Comparison of ENCODE assay signal across 8 cellular contexts in genomic region chr17:50426814-50427787, GRCh38. TPM values are rescaled to one million over a fixed set of nuclear protein-coding genes. Genes with fewer than 3 reads are reported as not detected.
A peak's percentile ranks its signal among the peaks of the same experiment; 100 is the strongest.
DNase-seq lines count a peak whose midpoint lies in the region; ATAC-seq and TF ChIP-seq lines count a peak whose summit lies in the region.

No MANE protein-coding gene starts in this region.

- ATAC-seq in HG03095 (IDR thresholded peaks at IDR 0.05; ENCODE audit: unreplicated experiment) (peak; percentile 43), T-helper 17 cell (peak; percentile 36), lung (ENCODE audit: insufficient read depth, low FRiP score) (peak; percentile 37), GM18520 (IDR thresholded peaks at IDR 0.05; ENCODE audit: unreplicated experiment) (no peak)

- H3K36me3 ChIP-seq in lung (ENCODE audit: control insufficient read depth in 2 of 2, insufficient read depth in 2 of 2, low read length in 2 of 2) (peaks cover 0 to 1% of the 10 kb centered on the region in 2 donors), testis (ENCODE audit: low read depth, missing control alignments) (no peaks in the 10 kb centered on the region)

- DNase-seq in ELF-1 (ENCODE audit: low read depth, low spot score) (peak; percentile 57), T-helper 17 cell (no peak), lung (ENCODE audit: low spot score) (peak; percentile 41), testis (peak; percentile 60), kidney glomerular epithelial cell (lab: John Stamatoyannopoulos, UW) (no peak)

- no peaks in the 10 kb centered on the region for H3K36me3 Mint-ChIP-seq in T-helper 17 cell (ENCODE audit: low read depth)
- H3K36me3 Mint-ChIP-seq in dendritic cell treated with granulocyte-macrophage colony-stimulating factor and Interleukin-4, amounts not matched to agents 40 ng/mL and 50 ng/mL, for 4 days (ENCODE audit: low read depth) = peaks cover 47% of the 10 kb centered on the region

- H3K4me3 Mint-ChIP-seq in T-helper 17 cell = peak overlapping the region; percentile 87
- H3K4me3 Mint-ChIP-seq in dendritic cell treated with granulocyte-macrophage colony-stimulating factor and Interleukin-4, amounts not matched to agents 40 ng/mL and 50 ng/mL, for 4 days = peak overlapping the region; percentile 86

- H3K4me3 ChIP-seq in lung (peak overlapping the region; percentile 73), testis (peak overlapping the region; percentile 56 to 72)

- H3K27me3 ChIP-seq in lung (ENCODE audit: control insufficient read depth, insufficient read depth) = no peaks in the 10 kb centered on the region
- H3K27me3 ChIP-seq in testis = no peaks in the 10 kb centered on the region

- TF ChIP-seq CTCF in lung (IDR thresholded peaks at IDR 0.05; ENCODE audit: control extremely low read depth, extremely low read depth) (no peak), testis (IDR thresholded peaks at IDR 0.05) (no peak)

- intact Hi-C loops in dendritic cell treated with granulocyte-macrophage colony-stimulating factor and Interleukin-4, amounts not matched to agents 40 ng/mL and 50 ng/mL, for 4 days (cut with micrococcal nuclease) = loop anchor here (1.0 kb wide), 1 partner anchor 30 kb away; the partner anchor contains the start of gene LRRC59
- intact Hi-C loops in testis (cut with DNase I; ENCODE audit: low total_unique reads) = no loop called here

- peak overlapping the region; percentile 15 to 86 for H3K27ac ChIP-seq in lung (ENCODE audit: low read depth in 1 of 2, low read length in 1 of 2)
- peak overlapping the region; percentile 73 to 82 for H3K27ac ChIP-seq in testis

- H3K4me1 Mint-ChIP-seq in T-helper 17 cell = peaks cover 11% of the 10 kb centered on the region
- peaks cover 51% of the 10 kb centered on the region for H3K4me1 Mint-ChIP-seq in dendritic cell treated with granulocyte-macrophage colony-stimulating factor and Interleukin-4, amounts not matched to agents 40 ng/mL and 50 ng/mL, for 4 days (ENCODE audit: low read depth)

- no peaks in the 10 kb centered on the region for H3K27me3 Mint-ChIP-seq in T-helper 17 cell
- no peaks in the 10 kb centered on the region for H3K27me3 Mint-ChIP-seq in dendritic cell treated with granulocyte-macrophage colony-stimulating factor and Interleukin-4, amounts not matched to agents 40 ng/mL and 50 ng/mL, for 4 days

- TF ChIP-seq POLR2A in testis (IDR thresholded peaks at IDR 0.05) = no peak

- no peaks in the 10 kb centered on the region for H3K9me3 ChIP-seq in T-helper 17 cell (ENCODE audit: control insufficient read depth, low read length, poor library complexity, severe bottlenecking)
- H3K9me3 ChIP-seq in lung (ENCODE audit: control insufficient read depth in 2 of 2, insufficient read depth in 1 of 2, low read length in 1 of 2) = no peaks in the 10 kb centered on the region
- H3K9me3 ChIP-seq in testis = no peaks in the 10 kb centered on the region

- H3K4me1 ChIP-seq in lung (ENCODE audit: control insufficient read depth in 2 of 2, insufficient read depth in 2 of 2, low read length in 2 of 2) = peaks cover 0 to 18% of the 10 kb centered on the region in 2 donors
- peaks cover 25% of the 10 kb centered on the region for H3K4me1 ChIP-seq in testis

- H3K27ac Mint-ChIP-seq in T-helper 17 cell = peak overlapping the region; percentile 85
- peak overlapping the region; percentile 83 for H3K27ac Mint-ChIP-seq in dendritic cell treated with granulocyte-macrophage colony-stimulating factor and Interleukin-4, amounts not matched to agents 40 ng/mL and 50 ng/mL, for 4 days

- H3K9me3 Mint-ChIP-seq in dendritic cell treated with granulocyte-macrophage colony-stimulating factor and Interleukin-4, amounts not matched to agents 40 ng/mL and 50 ng/mL, for 4 days = no peaks in the 10 kb centered on the region

- 19 to 23% methylated on average over 4 of the region's 4 CpGs for WGBS in lung, 2 donors
- 6 to 14% methylated on average over 4 of the region's 4 CpGs for WGBS in testis, 2 donors

RNA-seq across cellular contexts. Expression of gene ACSF2, which starts 1.1 kb away (rescaled TPM):
- 10 to 100 TPM; 16.4 to 21.8 TPM for total RNA-seq in T-helper 17 cell
- 10 to 100 TPM; 77.7 to 79.2 TPM for total RNA-seq in lung
- polyA plus RNA-seq in lung = 10 to 100 TPM; 23.5 to 64.1 TPM
- 10 to 100 TPM; 39.4 to 60.1 TPM for total RNA-seq in testis
- 37.7 TPM for polyA plus RNA-seq in testis (ENCODE audit: insufficient read depth, low read depth, low replicate concordance)

RNA-seq across cellular contexts. Expression of gene LRRC59, which starts 29.8 kb away (rescaled TPM):
- total RNA-seq in T-helper 17 cell (10 to 100 TPM; 45.2 to 51.9 TPM), lung (100 to 1,000 TPM in 1 of 2 donors, 10 to 100 TPM in 1; 43.8 to 117 TPM), testis (10 to 100 TPM; 56.0 to 62.2 TPM)
- polyA plus RNA-seq in lung (100 to 1,000 TPM in 1 of 2 donors, 10 to 100 TPM in 1; 46.8 to 112 TPM), testis (ENCODE audit: insufficient read depth, low read depth, low replicate concordance) (74.4 TPM)

RNA-seq across cellular contexts. Expression of gene CHAD, which starts 41.6 kb away (rescaled TPM):
- not detected for total RNA-seq in T-helper 17 cell
- total RNA-seq in lung = under 1 TPM in 1 of 2 donors, not detected in 1; 0.37 TPM
- polyA plus RNA-seq in lung = under 1 TPM; 0.14 to 0.35 TPM
- under 1 TPM; 0.79 to 0.81 TPM for total RNA-seq in testis
- 2.9 TPM for polyA plus RNA-seq in testis (ENCODE audit: insufficient read depth, low read depth, low replicate concordance)

RNA-seq across cellular contexts. Expression of gene RSAD1, which starts 51.6 kb away (rescaled TPM):
- total RNA-seq in T-helper 17 cell (10 to 100 TPM; 49.2 to 59.6 TPM), lung (10 to 100 TPM; 31.2 to 43.2 TPM), testis (10 to 100 TPM; 35.7 to 38.0 TPM)
- polyA plus RNA-seq in lung (10 to 100 TPM; 20.1 to 28.5 TPM), testis (ENCODE audit: insufficient read depth, low read depth, low replicate concordance) (25.3 TPM)

RNA-seq across cellular contexts. Expression of gene EME1, which starts 54.1 kb away (rescaled TPM):
- 1 to 10 TPM in 1 of 2 donors, under 1 TPM in 1; 0.55 to 1.3 TPM for total RNA-seq in T-helper 17 cell
- total RNA-seq in lung = 1 to 10 TPM; 1.5 to 2.8 TPM
- 1 to 10 TPM in 1 of 2 donors, under 1 TPM in 1; 0.55 to 2.1 TPM for polyA plus RNA-seq in lung
- total RNA-seq in testis = 10 to 100 TPM; 15.6 to 19.3 TPM
- polyA plus RNA-seq in testis (ENCODE audit: insufficient read depth, low read depth, low replicate concordance) = 22.8 TPM

Comparison
In these comparisons a context has a peak if more than half of its experiments do, and no peak if none do; other contexts are left out.
1. DNase-seq: peak in ELF-1 (single experiment), lung (single experiment) and testis (single experiment); none in T-helper 17 cell (0 of 3) and kidney glomerular epithelial cell (single experiment).